14 cellular contexts compared by ENCODE assay signal in the genomic region with DNA sequence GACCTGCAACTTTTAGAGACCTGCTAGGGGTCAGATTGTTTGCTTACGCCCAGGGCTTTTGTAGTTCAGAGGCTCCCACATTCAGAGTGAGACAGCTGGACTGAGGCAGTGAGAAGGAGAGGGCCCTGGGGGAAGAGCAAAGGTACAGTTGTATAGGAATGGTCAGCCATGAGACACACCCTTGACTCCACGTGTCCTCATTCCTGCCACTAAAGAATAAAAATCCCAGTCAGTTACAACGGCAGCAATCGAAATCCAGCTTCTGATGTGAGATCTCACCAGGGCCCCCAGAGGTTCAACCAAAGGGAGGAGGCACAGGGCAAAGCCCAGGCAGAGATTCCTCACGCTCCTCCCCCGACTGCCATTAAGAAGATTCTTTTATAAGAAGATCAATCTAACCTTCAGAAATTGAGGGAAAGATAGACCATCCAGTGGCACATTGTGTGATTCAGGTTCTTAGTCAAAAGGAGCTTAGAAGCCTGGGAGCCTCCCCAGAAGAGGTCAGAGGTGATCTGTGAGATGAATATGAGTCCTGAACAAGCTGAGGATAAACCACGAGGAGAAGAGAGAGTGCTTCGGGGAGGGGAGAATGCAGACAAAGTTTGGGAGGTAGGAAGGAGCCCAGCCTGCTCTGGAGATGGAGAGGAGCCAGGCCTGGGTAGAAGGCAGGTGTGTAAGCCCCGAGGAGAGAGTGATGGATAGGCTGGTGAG.
DNase-seq lines count a peak whose midpoint lies in the region; ATAC-seq and TF ChIP-seq lines count a peak whose summit lies in the region.
"Had no signal": no experiment of that assay in that cellular context is flagged by ENCODE, and none has a peak within 500 bp of the region (broad histone marks: within the 10 kb centered on the region; RNA-seq: fewer than 3 reads in every experiment).

No MANE protein-coding gene starts in this region.

- TF ChIP-seq CTCF in left ventricle myocardium inferior (IDR thresholded peaks at IDR 0.05; ENCODE audit: borderline replicate concordance) (no peak), neural crest cell (conservative IDR thresholded peaks at IDR 0.05) (no peak), uterus (IDR thresholded peaks at IDR 0.05) (no peak), GM10266 (IDR thresholded peaks at IDR 0.05; ENCODE audit: control insufficient read depth, insufficient read depth, low read depth, missing control alignments) (no peak)

- H3K36me3 Mint-ChIP-seq in neural crest cell (ENCODE audit: low read depth): no peaks in the 10 kb centered on the region
- H3K36me3 Mint-ChIP-seq: activated CD4-positive, alpha-beta memory T cell treated with anti-CD3 and anti-CD28 coated beads for 36 hours; CD8-positive, alpha-beta T cell had no signal

- H3K4me1 Mint-ChIP-seq in neural crest cell: peaks cover 4% of the 10 kb centered on the region

- H3K9me3 ChIP-seq in left ventricle myocardium inferior (replicated peaks) (no peaks in the 10 kb centered on the region), uterus (no peaks in the 10 kb centered on the region)

- no peaks in the 10 kb centered on the region for H3K36me3 ChIP-seq in left ventricle myocardium inferior
- no peaks in the 10 kb centered on the region for H3K36me3 ChIP-seq in uterus

- no peaks in the 10 kb centered on the region for H3K27me3 ChIP-seq in left ventricle myocardium inferior (ENCODE audit: low read depth)
- H3K27me3 ChIP-seq in uterus: no peaks in the 10 kb centered on the region

- no peaks in the 10 kb centered on the region for H3K9me3 Mint-ChIP-seq in neural crest cell
- H3K9me3 Mint-ChIP-seq: activated CD4-positive, alpha-beta memory T cell treated with anti-CD3 and anti-CD28 coated beads for 36 hours; activated T-helper 2 cell treated with anti-CD3 and anti-CD28 coated beads, Interferon-gamma antibody, Interleukin-2, Interleukin-4, amounts not matched to agents 10 μg/mL and 5 μg/mL and 100 μg/mL, durations not matched to agents 14 hours and 24 hours and 36 hours; CD8-positive, alpha-beta T cell had no signal

- H3K27ac Mint-ChIP-seq in neural crest cell (ENCODE audit: unreplicated experiment): peak overlapping the region; percentile 81
- H3K27ac Mint-ChIP-seq: activated CD4-positive, alpha-beta memory T cell treated with anti-CD3 and anti-CD28 coated beads for 36 hours; activated T-helper 2 cell treated with anti-CD3 and anti-CD28 coated beads, Interferon-gamma antibody, Interleukin-2, Interleukin-4, amounts not matched to agents 10 μg/mL and 5 μg/mL and 100 μg/mL, durations not matched to agents 14 hours and 24 hours and 36 hours; CD8-positive, alpha-beta T cell had no signal

- H3K27ac ChIP-seq in left ventricle myocardium inferior (replicated peaks) (peak overlapping the region; percentile 47), uterus (peak overlapping the region; percentile 59 to 72)

- no peak overlapping the region for H3K4me3 Mint-ChIP-seq in neural crest cell
- H3K4me3 Mint-ChIP-seq: activated CD4-positive, alpha-beta memory T cell treated with anti-CD3 and anti-CD28 coated beads for 36 hours; CD8-positive, alpha-beta T cell had no signal

- H3K4me3 ChIP-seq in left ventricle myocardium inferior (no peak overlapping the region), uterus (no peak overlapping the region)

- H3K27me3 Mint-ChIP-seq in neural crest cell (ENCODE audit: low read depth): no peaks in the 10 kb centered on the region
- H3K27me3 Mint-ChIP-seq: activated CD4-positive, alpha-beta memory T cell treated with anti-CD3 and anti-CD28 coated beads for 36 hours had no signal

- TF ChIP-seq POLR2A in uterus (IDR thresholded peaks at IDR 0.05): no peak

- DNase-seq in left ventricle myocardium inferior (no peak), Right ventricle myocardium superior (no peak), ecto neural progenitor cell (ENCODE audit: low spot score) (peak; percentile 35), neural crest cell (ENCODE audit: low read depth, low spot score) (no peak), uterus (no peak), GM10266 (ENCODE audit: extremely low spot score) (no peak)
- DNase-seq in NK-92 treated with Interleukin-12 subunit alpha and Interleukin-12 subunit beta, amount 100 ng/mL, for 24 hours (lab: John Stamatoyannopoulos, UW): no peak
- DNase-seq: activated CD4-positive, alpha-beta memory T cell treated with anti-CD3 and anti-CD28 coated beads for 36 hours; CD8-positive, alpha-beta T cell; effector CD8-positive, alpha-beta T cell; NCI-H1105; SIG-M5 had no signal

- intact Hi-C loops in left ventricle myocardium inferior (cut with micrococcal nuclease): no loop called here
- intact Hi-C loops in Right ventricle myocardium superior (cut with DNase I): no loop called here
- intact Hi-C loops in uterus (cut with DNase I; ENCODE audit: low total_unique reads): no loop called here

- ATAC-seq in Right ventricle myocardium superior (ENCODE audit: poor library complexity): no peak
- no peak for ATAC-seq in GM19467 (IDR thresholded peaks at IDR 0.05; ENCODE audit: unreplicated experiment)
- ATAC-seq: CD8-positive, alpha-beta T cell had no signal

- H3K4me1 ChIP-seq in left ventricle myocardium inferior: peaks cover 47% of the 10 kb centered on the region
- H3K4me1 ChIP-seq in uterus: no peaks in the 10 kb centered on the region
